ENCODE assay signal across 25 cellular contexts in the genomic region with DNA sequence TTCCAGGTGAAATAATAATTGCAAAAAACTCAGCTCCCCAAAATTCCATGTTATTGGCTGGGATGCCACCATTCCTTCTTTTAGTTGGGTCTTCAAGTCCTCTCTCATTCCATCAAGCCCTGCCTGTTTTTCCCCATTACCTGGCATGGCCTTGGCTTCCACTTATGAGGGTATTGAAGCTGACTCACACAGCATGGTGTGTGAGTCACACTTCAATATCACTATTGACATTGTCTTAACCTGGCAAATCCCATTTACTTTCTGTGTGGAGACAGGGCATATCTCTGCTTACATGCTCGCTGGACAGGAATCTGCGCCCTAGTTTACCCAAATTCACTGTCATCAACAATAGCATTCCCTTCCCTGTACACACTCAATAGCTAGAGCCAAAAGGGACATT.
DNase-seq lines count a peak whose midpoint lies in the region; ATAC-seq, FAIRE-seq and TF ChIP-seq lines count a peak whose summit lies in the region.
"Had no signal": no experiment of that assay in that cellular context is flagged by ENCODE, and none has a peak within 500 bp of the region (broad histone marks: within the 10 kb centered on the region; RNA-seq: fewer than 3 reads in every experiment).

No MANE protein-coding gene starts in this region.

- H3K4me1 ChIP-seq in breast epithelium = no peaks in the 10 kb centered on the region
- peaks cover 7% of the 10 kb centered on the region for H3K4me1 ChIP-seq in RWPE2 (ENCODE audit: insufficient read depth, poor library complexity, severe bottlenecking)
- H3K4me1 ChIP-seq: Peyer's patch, right atrium auricular region had no signal

- BruUV-seq in MCF 10A (replicated peaks; lab: Mats Ljungman, UMichigan) = no TSS peak

- no peak overlapping the region for H3K4me3 ChIP-seq in breast epithelium
- H3K4me3 ChIP-seq in RWPE2 (ENCODE audit: severe bottlenecking) = no peak overlapping the region
- H3K4me3 ChIP-seq in epithelial cell of proximal tubule (ENCODE audit: low read depth, low read length) = no peak overlapping the region
- H3K4me3 ChIP-seq: cardiac muscle cell, Peyer's patch, right atrium auricular region had no signal

- CTCF ChIA-PET in MCF 10A (lab: Yijun Ruan, JAX) = interaction anchor here (0.6 kb wide), 1 partner anchor 10 kb away, joined by 3 read pairs; no protein-coding TSS in a partner anchor
- CTCF ChIA-PET in activated naive CD4-positive, alpha-beta T cell treated with anti-CD3 and anti-CD28 coated beads for 36 hours (lab: Charles Lee) = no interaction called here

- intact Hi-C loops in MCF 10A (cut with micrococcal nuclease) (no loop called here), breast epithelium (cut with DNase I; ENCODE audit: low total_unique reads) (no loop called here)
- intact Hi-C loops in activated naive CD4-positive, alpha-beta T cell treated with anti-CD3 and anti-CD28 coated beads for 36 hours (cut with micrococcal nuclease) = no loop called here

- peaks cover 9% of the 10 kb centered on the region for H3K4me1 Mint-ChIP-seq in MCF 10A (ENCODE audit: insufficient read depth, unreplicated experiment)
- no peaks in the 10 kb centered on the region for H3K4me1 Mint-ChIP-seq in activated naive CD4-positive, alpha-beta T cell treated with anti-CD3 and anti-CD28 coated beads for 36 hours (ENCODE audit: low read depth)
- H3K4me1 Mint-ChIP-seq: activated CD4-positive, alpha-beta memory T cell treated with anti-CD3 and anti-CD28 coated beads, Interleukin-2, amount 10 ng/mL, durations not matched to agents 7 days and 5 days; activated naive CD8-positive, alpha-beta T cell treated with anti-CD3 and anti-CD28 coated beads, Interleukin-2, amount 10 ng/mL, durations not matched to agents 7 days and 5 days had no signal

- TF ChIP-seq CTCF in MCF 10A (IDR thresholded peaks at IDR 0.05; ENCODE audit: unreplicated experiment) (no peak), breast epithelium (IDR thresholded peaks at IDR 0.05) (no peak), RWPE2 (IDR thresholded peaks at IDR 0.05; ENCODE audit: poor library complexity, severe bottlenecking) (no peak), epithelial cell of proximal tubule (conservative IDR thresholded peaks at IDR 0.05; ENCODE audit: low read depth, low read length) (no peak)

- FAIRE-seq in urothelium cell line (lab: Jason Lieb, UNC) = no peak
- FAIRE-seq: A204.1, GM19239 had no signal

- peak overlapping the region; percentile 36 for H3K27ac Mint-ChIP-seq in MCF 10A (ENCODE audit: low read depth, unreplicated experiment)
- H3K27ac Mint-ChIP-seq in activated naive CD4-positive, alpha-beta T cell treated with anti-CD3 and anti-CD28 coated beads for 36 hours = no peak overlapping the region
- H3K27ac Mint-ChIP-seq: activated CD4-positive, alpha-beta memory T cell treated with anti-CD3 and anti-CD28 coated beads, Interleukin-2, amount 10 ng/mL, durations not matched to agents 7 days and 5 days; activated naive CD8-positive, alpha-beta T cell treated with anti-CD3 and anti-CD28 coated beads, Interleukin-2, amount 10 ng/mL, durations not matched to agents 7 days and 5 days; stimulated activated naive CD8-positive, alpha-beta T cell treated with anti-CD3 and anti-CD28 coated beads, Interleukin-15, Interleukin-2, amounts not matched to agents 100 ng/mL and 50 ng/mL, for 24 hours had no signal

- H3K27me3 Mint-ChIP-seq in MCF 10A (ENCODE audit: insufficient read depth, unreplicated experiment) = no peaks in the 10 kb centered on the region
- no peaks in the 10 kb centered on the region for H3K27me3 Mint-ChIP-seq in activated naive CD4-positive, alpha-beta T cell treated with anti-CD3 and anti-CD28 coated beads for 36 hours (ENCODE audit: low read depth)
- H3K27me3 Mint-ChIP-seq: activated CD4-positive, alpha-beta memory T cell treated with anti-CD3 and anti-CD28 coated beads, Interleukin-2, amount 10 ng/mL, durations not matched to agents 7 days and 5 days; activated naive CD8-positive, alpha-beta T cell treated with anti-CD3 and anti-CD28 coated beads, Interleukin-2, amount 10 ng/mL, durations not matched to agents 7 days and 5 days; stimulated activated naive CD8-positive, alpha-beta T cell treated with anti-CD3 and anti-CD28 coated beads, Interleukin-15, Interleukin-2, amounts not matched to agents 100 ng/mL and 50 ng/mL, for 24 hours had no signal

- peak; percentile 99 for ATAC-seq in RWPE2 (ENCODE audit: low read depth)
- ATAC-seq in HG03196 (IDR thresholded peaks at IDR 0.05; ENCODE audit: unreplicated experiment) = no peak

- peak; percentile 73 for DNase-seq in MCF 10A (ENCODE audit: unreplicated experiment)
- DNase-seq in breast epithelium (ENCODE audit: low spot score in 2 of 2) = no peak
- no peak for DNase-seq in RWPE2 (ENCODE audit: low spot score)
- peak; percentile 59 for DNase-seq in epithelial cell of proximal tubule (ENCODE audit: low read depth)
- peak; percentile 41 for DNase-seq in urothelium cell line (ENCODE audit: low spot score)
- DNase-seq in activated naive CD4-positive, alpha-beta T cell treated with anti-CD3 and anti-CD28 coated beads for 36 hours = no peak
- DNase-seq in SW 1271 (lab: John Stamatoyannopoulos, UW) = no peak
- DNase-seq: activated CD4-positive, alpha-beta memory T cell treated with anti-CD3 and anti-CD28 coated beads, Interleukin-2, amount 10 ng/mL, durations not matched to agents 7 days and 5 days; activated naive CD8-positive, alpha-beta T cell treated with anti-CD3 and anti-CD28 coated beads, Interleukin-2, amount 10 ng/mL, durations not matched to agents 7 days and 5 days; activated T-cell treated with anti-CD3 and anti-CD28 coated beads, Interleukin-2, amount 50 U/mL, for 48 hours; effector CD8-positive, alpha-beta T cell; EL; hippocampal formation; NCI-H2107; NCI-H774; Peyer's patch; WERI-Rb-1 had no signal

- H3K36me3 Mint-ChIP-seq in MCF 10A (ENCODE audit: insufficient read depth, unreplicated experiment) = no peaks in the 10 kb centered on the region
- H3K36me3 Mint-ChIP-seq in activated naive CD4-positive, alpha-beta T cell treated with anti-CD3 and anti-CD28 coated beads for 36 hours (ENCODE audit: low read depth) = no peaks in the 10 kb centered on the region
- H3K36me3 Mint-ChIP-seq: activated naive CD8-positive, alpha-beta T cell treated with anti-CD3 and anti-CD28 coated beads, Interleukin-2, amount 10 ng/mL, durations not matched to agents 7 days and 5 days had no signal

- H3K27ac ChIP-seq in breast epithelium = no peak overlapping the region
- H3K27ac ChIP-seq in RWPE2 (ENCODE audit: poor library complexity, severe bottlenecking) = no peak overlapping the region
- H3K27ac ChIP-seq: C4-2B, cardiac muscle cell, neutrophil, Peyer's patch, right atrium auricular region, WERI-Rb-1 had no signal

- H3K9me3 Mint-ChIP-seq in MCF 10A (ENCODE audit: unreplicated experiment) = no peaks in the 10 kb centered on the region
- peaks cover 11% of the 10 kb centered on the region for H3K9me3 Mint-ChIP-seq in activated naive CD4-positive, alpha-beta T cell treated with anti-CD3 and anti-CD28 coated beads for 36 hours

- H3K9me3 ChIP-seq in breast epithelium (no peaks in the 10 kb centered on the region), RWPE2 (ENCODE audit: severe bottlenecking) (no peaks in the 10 kb centered on the region)
- H3K9me3 ChIP-seq: neutrophil, Peyer's patch, right atrium auricular region had no signal

- H3K4me3 Mint-ChIP-seq in MCF 10A (ENCODE audit: unreplicated experiment) = no peak overlapping the region
- H3K4me3 Mint-ChIP-seq in activated naive CD4-positive, alpha-beta T cell treated with anti-CD3 and anti-CD28 coated beads for 36 hours = no peak overlapping the region
- H3K4me3 Mint-ChIP-seq: activated CD4-positive, alpha-beta memory T cell treated with anti-CD3 and anti-CD28 coated beads, Interleukin-2, amount 10 ng/mL, durations not matched to agents 7 days and 5 days; activated naive CD8-positive, alpha-beta T cell treated with anti-CD3 and anti-CD28 coated beads, Interleukin-2, amount 10 ng/mL, durations not matched to agents 7 days and 5 days; stimulated activated naive CD8-positive, alpha-beta T cell treated with anti-CD3 and anti-CD28 coated beads, Interleukin-15, Interleukin-2, amounts not matched to agents 100 ng/mL and 50 ng/mL, for 24 hours had no signal

- H3K36me3 ChIP-seq in breast epithelium (no peaks in the 10 kb centered on the region), RWPE2 (ENCODE audit: low read depth) (no peaks in the 10 kb centered on the region)
- H3K36me3 ChIP-seq: cardiac muscle cell, neutrophil, Peyer's patch, right atrium auricular region, WERI-Rb-1 had no signal

- POLR2A ChIA-PET in MCF 10A (lab: Yijun Ruan, JAX) = interaction anchor here (1.2 kb wide), 1 partner anchor 17 kb away, joined by 3 read pairs; no protein-coding TSS in a partner anchor

- H3K27me3 ChIP-seq in breast epithelium (no peaks in the 10 kb centered on the region), RWPE2 (ENCODE audit: insufficient read depth, poor library complexity, severe bottlenecking) (no peaks in the 10 kb centered on the region)
- H3K27me3 ChIP-seq: cardiac muscle cell, neutrophil, Peyer's patch, right atrium auricular region had no signal

- no peak for TF ChIP-seq POLR2A in breast epithelium (IDR thresholded peaks at IDR 0.05)

Comparison
In these comparisons a context has a peak if more than half of its experiments do, and no peak if none do; other contexts are left out.
1. DNase-seq: peak in MCF 10A (single experiment), epithelial cell of proximal tubule (single experiment) and urothelium cell line (single experiment); none in breast epithelium (0 of 2), RWPE2 (single experiment), activated naive CD4-positive, alpha-beta T cell treated with anti-CD3 and anti-CD28 coated beads for 36 hours (single experiment) and SW 1271 (0 of 2).